Comparison of ENCODE assay signal across 1 cellular context in the genomic region with DNA sequence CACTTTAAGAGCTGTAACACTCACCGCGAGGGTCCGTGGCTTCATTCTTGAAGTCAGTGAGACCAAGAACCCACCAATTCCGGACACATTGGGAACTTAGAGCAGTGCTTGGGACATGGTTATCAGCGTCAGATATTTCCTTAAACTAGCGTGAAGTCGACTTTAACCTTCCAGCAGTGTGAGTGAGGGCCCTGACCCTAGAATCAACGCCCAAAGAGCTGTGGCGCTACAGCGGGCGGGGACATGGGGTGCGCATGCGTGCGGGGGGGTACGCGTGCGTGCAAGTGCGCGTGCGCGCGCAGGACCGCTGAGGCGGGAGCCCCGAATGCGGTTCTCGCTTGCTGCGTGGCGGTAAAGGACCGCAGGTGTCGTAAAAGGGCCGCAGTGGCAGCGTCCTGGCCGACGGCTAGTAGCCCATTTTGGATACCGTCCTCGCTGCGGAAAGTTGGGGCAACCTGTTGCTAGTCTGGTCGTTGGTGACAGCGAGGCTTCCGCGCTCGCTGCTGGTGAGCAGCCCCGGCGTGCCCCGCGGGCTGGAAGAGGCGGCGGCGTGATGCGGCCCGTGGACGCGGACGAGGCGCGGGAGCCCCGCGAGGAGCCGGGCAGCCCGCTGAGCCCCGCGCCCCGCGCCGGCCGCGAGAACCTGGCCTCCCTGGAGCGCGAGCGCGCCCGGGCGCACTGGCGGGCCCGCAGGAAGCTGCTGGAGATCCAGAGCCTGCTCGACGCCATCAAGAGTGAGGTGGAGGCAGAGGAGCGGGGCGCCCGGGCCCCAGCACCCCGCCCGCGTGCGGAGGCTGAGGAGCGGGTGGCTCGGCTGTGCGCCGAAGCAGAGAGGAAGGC.
TF ChIP-seq lines count a peak whose summit lies in the region.

No MANE protein-coding gene starts in this region.

TF ChIP-seq in K562, 482 proteins besides CTCF, POLR2A, EP300 and RAD21 (continued from another document and continues in another):
- TF ChIP-seq, protein P1, sequence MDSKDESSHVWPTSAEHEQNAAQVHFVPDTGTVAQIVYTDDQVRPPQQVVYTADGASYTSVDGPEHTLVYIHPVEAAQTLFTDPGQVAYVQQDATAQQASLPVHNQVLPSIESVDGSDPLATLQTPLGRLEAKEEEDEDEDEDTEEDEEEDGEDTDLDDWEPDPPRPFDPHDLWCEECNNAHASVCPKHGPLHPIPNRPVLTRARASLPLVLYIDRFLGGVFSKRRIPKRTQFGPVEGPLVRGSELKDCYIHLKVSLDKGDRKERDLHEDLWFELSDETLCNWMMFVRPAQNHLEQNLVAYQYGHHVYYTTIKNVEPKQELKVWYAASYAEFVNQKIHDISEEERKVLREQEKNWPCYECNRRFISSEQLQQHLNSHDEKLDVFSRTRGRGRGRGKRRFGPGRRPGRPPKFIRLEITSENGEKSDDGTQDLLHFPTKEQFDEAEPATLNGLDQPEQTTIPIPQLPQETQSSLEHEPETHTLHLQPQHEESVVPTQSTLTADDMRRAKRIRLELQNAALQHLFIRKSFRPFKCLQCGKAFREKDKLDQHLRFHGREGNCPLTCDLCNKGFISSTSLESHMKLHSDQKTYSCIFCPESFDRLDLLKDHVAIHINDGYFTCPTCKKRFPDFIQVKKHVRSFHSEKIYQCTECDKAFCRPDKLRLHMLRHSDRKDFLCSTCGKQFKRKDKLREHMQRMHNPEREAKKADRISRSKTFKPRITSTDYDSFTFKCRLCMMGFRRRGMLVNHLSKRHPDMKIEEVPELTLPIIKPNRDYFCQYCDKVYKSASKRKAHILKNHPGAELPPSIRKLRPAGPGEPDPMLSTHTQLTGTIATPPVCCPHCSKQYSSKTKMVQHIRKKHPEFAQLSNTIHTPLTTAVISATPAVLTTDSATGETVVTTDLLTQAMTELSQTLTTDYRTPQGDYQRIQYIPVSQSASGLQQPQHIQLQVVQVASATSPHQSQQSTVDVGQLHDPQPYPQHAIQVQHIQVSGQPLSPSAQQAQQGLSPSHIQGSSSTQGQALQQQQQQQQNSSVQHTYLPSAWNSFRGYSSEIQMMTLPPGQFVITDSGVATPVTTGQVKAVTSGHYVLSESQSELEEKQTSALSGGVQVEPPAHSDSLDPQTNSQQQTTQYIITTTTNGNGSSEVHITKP (IDR thresholded peaks at IDR 0.05; ENCODE audit: partially characterized antibody): no peak
- TF ChIP-seq PCBP2 (IDR thresholded peaks at IDR 0.05; ENCODE audit: low read depth, low read length, poor library complexity, severe bottlenecking) (no peak), CBFB (CRISPR knock-in tag; IDR thresholded peaks at IDR 0.05) (no peak), ZNF324 (CRISPR knock-in tag; IDR thresholded peaks at IDR 0.05) (0 out of 2 replicates have a peak, but pooled peaks have one; percentile 23), HDAC1 (IDR thresholded peaks at IDR 0.05) (peak in 1 of 2 experiments; percentile 65; a peak in 1 of 4 replicates), SIN3B (IDR thresholded peaks at IDR 0.05; ENCODE audit: low read depth) (peak; percentile 74), NBN (IDR thresholded peaks at IDR 0.05; ENCODE audit: low read depth) (peak; percentile 87), RBM14 (IDR thresholded peaks at IDR 0.05; ENCODE audit: borderline replicate concordance, insufficient read depth, low read depth, low read length) (no peak), HEY1 (CRISPR knock-in tag; IDR thresholded peaks at IDR 0.05; ENCODE audit: borderline replicate concordance) (no peak), POLR3G (IDR thresholded peaks at IDR 0.05; ENCODE audit: extremely low read depth, insufficient read length, insufficient replicate concordance) (no peak), SMAD4 (CRISPR knock-in tag; conservative IDR thresholded peaks at IDR 0.05) (no peak), EGR1 (conservative IDR thresholded peaks at IDR 0.05) (no peak), ZNF212 (CRISPR knock-in tag; IDR thresholded peaks at IDR 0.05) (peak; percentile 30; the same call in 1 of the 2 replicates), CCAR2 (IDR thresholded peaks at IDR 0.05; ENCODE audit: low read depth, low read length) (no peak), PHB2 (IDR thresholded peaks at IDR 0.05; ENCODE audit: low read depth) (no peak), ZNF140 (CRISPR knock-in tag; IDR thresholded peaks at IDR 0.05) (no peak), YY1 (IDR thresholded peaks at IDR 0.05; ENCODE audit: borderline replicate concordance in 1 of 3, control insufficient read depth in 1 of 3, extremely low read depth in 1 of 3, insufficient read depth in 3 of 3, insufficient read length in 1 of 3, insufficient replicate concordance in 2 of 3, low read depth in 1 of 3, low read length in 2 of 3) (peak; percentile 25 to 91 (median 82)), RBM34 (IDR thresholded peaks at IDR 0.05; ENCODE audit: borderline replicate concordance, insufficient read depth, low read length) (no peak), SIX5 (IDR thresholded peaks at IDR 0.05; ENCODE audit: borderline replicate concordance in 1 of 2, insufficient read depth in 1 of 2, low read depth in 1 of 2, low read length in 2 of 2) (no peak), SIN3A (IDR thresholded peaks at IDR 0.05; ENCODE audit: borderline replicate concordance in 2 of 2, control insufficient read depth in 1 of 2, low read depth in 2 of 2, low read length in 2 of 2) (no peak; a peak in 1 of 4 replicates), CAMTA2 (CRISPR knock-in tag; conservative IDR thresholded peaks at IDR 0.05) (no peak), MTA1 (IDR thresholded peaks at IDR 0.05; ENCODE audit: borderline replicate concordance) (no peak), MEF2D (tag; conservative IDR thresholded peaks at IDR 0.05; ENCODE audit: low read depth) (no peak), RB1 (IDR thresholded peaks at IDR 0.05; ENCODE audit: low read depth) (peak; percentile 67), JUNB (CRISPR knock-in tag; conservative IDR thresholded peaks at IDR 0.05) (no peak)
- TF ChIP-seq, protein P2, sequence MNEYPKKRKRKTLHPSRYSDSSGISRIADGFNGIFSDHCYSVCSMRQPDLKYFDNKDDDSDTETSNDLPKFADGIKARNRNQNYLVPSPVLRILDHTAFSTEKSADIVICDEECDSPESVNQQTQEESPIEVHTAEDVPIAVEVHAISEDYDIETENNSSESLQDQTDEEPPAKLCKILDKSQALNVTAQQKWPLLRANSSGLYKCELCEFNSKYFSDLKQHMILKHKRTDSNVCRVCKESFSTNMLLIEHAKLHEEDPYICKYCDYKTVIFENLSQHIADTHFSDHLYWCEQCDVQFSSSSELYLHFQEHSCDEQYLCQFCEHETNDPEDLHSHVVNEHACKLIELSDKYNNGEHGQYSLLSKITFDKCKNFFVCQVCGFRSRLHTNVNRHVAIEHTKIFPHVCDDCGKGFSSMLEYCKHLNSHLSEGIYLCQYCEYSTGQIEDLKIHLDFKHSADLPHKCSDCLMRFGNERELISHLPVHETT (CRISPR knock-in tag; conservative IDR thresholded peaks at IDR 0.05 in 1 of 2, IDR thresholded peaks at IDR 0.05 in 1 of 2): no peak
- TF ChIP-seq, protein P3, sequence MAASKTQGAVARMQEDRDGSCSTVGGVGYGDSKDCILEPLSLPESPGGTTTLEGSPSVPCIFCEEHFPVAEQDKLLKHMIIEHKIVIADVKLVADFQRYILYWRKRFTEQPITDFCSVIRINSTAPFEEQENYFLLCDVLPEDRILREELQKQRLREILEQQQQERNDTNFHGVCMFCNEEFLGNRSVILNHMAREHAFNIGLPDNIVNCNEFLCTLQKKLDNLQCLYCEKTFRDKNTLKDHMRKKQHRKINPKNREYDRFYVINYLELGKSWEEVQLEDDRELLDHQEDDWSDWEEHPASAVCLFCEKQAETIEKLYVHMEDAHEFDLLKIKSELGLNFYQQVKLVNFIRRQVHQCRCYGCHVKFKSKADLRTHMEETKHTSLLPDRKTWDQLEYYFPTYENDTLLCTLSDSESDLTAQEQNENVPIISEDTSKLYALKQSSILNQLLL (CRISPR knock-in tag; IDR thresholded peaks at IDR 0.05; ENCODE audit: borderline replicate concordance): no peak
- TF ChIP-seq, protein P4, sequence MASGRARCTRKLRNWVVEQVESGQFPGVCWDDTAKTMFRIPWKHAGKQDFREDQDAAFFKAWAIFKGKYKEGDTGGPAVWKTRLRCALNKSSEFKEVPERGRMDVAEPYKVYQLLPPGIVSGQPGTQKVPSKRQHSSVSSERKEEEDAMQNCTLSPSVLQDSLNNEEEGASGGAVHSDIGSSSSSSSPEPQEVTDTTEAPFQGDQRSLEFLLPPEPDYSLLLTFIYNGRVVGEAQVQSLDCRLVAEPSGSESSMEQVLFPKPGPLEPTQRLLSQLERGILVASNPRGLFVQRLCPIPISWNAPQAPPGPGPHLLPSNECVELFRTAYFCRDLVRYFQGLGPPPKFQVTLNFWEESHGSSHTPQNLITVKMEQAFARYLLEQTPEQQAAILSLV (tag; IDR thresholded peaks at IDR 0.05): no peak
- TF ChIP-seq, protein P5, sequence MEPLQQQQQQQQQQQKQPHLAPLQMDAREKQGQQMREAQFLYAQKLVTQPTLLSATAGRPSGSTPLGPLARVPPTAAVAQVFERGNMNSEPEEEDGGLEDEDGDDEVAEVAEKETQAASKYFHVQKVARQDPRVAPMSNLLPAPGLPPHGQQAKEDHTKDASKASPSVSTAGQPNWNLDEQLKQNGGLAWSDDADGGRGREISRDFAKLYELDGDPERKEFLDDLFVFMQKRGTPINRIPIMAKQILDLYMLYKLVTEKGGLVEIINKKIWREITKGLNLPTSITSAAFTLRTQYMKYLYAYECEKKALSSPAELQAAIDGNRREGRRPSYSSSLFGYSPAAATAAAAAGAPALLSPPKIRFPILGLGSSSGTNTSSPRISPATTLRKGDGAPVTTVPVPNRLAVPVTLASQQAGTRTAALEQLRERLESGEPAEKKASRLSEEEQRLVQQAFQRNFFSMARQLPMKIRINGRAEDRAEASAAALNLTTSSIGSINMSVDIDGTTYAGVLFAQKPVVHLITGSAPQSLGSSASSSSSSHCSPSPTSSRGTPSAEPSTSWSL (CRISPR knock-in tag; IDR thresholded peaks at IDR 0.05; ENCODE audit: borderline replicate concordance): no peak
- TF ChIP-seq, protein P6, sequence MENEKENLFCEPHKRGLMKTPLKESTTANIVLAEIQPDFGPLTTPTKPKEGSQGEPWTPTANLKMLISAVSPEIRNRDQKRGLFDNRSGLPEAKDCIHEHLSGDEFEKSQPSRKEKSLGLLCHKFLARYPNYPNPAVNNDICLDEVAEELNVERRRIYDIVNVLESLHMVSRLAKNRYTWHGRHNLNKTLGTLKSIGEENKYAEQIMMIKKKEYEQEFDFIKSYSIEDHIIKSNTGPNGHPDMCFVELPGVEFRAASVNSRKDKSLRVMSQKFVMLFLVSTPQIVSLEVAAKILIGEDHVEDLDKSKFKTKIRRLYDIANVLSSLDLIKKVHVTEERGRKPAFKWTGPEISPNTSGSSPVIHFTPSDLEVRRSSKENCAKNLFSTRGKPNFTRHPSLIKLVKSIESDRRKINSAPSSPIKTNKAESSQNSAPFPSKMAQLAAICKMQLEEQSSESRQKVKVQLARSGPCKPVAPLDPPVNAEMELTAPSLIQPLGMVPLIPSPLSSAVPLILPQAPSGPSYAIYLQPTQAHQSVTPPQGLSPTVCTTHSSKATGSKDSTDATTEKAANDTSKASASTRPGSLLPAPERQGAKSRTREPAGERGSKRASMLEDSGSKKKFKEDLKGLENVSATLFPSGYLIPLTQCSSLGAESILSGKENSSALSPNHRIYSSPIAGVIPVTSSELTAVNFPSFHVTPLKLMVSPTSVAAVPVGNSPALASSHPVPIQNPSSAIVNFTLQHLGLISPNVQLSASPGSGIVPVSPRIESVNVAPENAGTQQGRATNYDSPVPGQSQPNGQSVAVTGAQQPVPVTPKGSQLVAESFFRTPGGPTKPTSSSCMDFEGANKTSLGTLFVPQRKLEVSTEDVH (IDR thresholded peaks at IDR 0.05; ENCODE audit: low read depth, partially characterized antibody): no peak
- TF ChIP-seq, protein P7, sequence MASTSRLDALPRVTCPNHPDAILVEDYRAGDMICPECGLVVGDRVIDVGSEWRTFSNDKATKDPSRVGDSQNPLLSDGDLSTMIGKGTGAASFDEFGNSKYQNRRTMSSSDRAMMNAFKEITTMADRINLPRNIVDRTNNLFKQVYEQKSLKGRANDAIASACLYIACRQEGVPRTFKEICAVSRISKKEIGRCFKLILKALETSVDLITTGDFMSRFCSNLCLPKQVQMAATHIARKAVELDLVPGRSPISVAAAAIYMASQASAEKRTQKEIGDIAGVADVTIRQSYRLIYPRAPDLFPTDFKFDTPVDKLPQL (IDR thresholded peaks at IDR 0.05; ENCODE audit: extremely low read depth, insufficient read length): no peak
- TF ChIP-seq, protein P8, sequence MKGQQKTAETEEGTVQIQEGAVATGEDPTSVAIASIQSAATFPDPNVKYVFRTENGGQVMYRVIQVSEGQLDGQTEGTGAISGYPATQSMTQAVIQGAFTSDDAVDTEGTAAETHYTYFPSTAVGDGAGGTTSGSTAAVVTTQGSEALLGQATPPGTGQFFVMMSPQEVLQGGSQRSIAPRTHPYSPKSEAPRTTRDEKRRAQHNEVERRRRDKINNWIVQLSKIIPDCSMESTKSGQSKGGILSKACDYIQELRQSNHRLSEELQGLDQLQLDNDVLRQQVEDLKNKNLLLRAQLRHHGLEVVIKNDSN (CRISPR knock-in tag; IDR thresholded peaks at IDR 0.05): no peak
- TF ChIP-seq, protein P9, sequence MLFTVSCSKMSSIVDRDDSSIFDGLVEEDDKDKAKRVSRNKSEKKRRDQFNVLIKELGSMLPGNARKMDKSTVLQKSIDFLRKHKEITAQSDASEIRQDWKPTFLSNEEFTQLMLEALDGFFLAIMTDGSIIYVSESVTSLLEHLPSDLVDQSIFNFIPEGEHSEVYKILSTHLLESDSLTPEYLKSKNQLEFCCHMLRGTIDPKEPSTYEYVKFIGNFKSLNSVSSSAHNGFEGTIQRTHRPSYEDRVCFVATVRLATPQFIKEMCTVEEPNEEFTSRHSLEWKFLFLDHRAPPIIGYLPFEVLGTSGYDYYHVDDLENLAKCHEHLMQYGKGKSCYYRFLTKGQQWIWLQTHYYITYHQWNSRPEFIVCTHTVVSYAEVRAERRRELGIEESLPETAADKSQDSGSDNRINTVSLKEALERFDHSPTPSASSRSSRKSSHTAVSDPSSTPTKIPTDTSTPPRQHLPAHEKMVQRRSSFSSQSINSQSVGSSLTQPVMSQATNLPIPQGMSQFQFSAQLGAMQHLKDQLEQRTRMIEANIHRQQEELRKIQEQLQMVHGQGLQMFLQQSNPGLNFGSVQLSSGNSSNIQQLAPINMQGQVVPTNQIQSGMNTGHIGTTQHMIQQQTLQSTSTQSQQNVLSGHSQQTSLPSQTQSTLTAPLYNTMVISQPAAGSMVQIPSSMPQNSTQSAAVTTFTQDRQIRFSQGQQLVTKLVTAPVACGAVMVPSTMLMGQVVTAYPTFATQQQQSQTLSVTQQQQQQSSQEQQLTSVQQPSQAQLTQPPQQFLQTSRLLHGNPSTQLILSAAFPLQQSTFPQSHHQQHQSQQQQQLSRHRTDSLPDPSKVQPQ (CRISPR knock-in tag; IDR thresholded peaks at IDR 0.05; ENCODE audit: borderline replicate concordance): no peak
